Comparison of ENCODE assay signal across 8 cellular contexts in the genomic region with DNA sequence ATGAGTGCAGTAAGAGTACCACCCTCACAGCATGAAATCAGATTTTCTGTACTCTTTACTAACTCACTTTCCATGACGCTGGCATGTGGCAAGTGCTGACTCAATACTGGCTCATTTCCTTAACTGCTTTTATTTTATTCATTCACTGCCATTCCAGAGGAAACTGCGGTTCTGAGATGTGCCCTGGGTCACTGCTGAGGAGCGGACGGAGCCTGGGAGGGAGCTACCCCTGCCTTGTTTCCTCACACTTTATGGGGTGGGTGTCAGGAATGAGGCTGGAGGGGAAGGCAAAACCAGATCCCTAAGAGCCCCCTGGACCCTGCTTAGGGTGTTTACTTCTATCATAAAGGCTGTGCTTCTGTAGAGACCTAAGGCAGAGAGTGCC. TPM values are rescaled to one million over a fixed set of nuclear protein-coding genes. Genes with fewer than 3 reads are reported as not detected.
DNase-seq lines count a peak whose midpoint lies in the region; ATAC-seq, FAIRE-seq and TF ChIP-seq lines count a peak whose summit lies in the region.

No MANE protein-coding gene starts in this region.

- TF ChIP-seq EP300 in A549 (IDR thresholded peaks at IDR 0.05) = no peak

- H3K27ac ChIP-seq in A549 = peak overlapping the region; percentile 78 to 85

- H3K27me3 Mint-ChIP-seq in activated T-helper 2 cell treated with anti-CD3 and anti-CD28 coated beads, Interferon-gamma antibody, Interleukin-2, Interleukin-4, amounts not matched to agents 10 μg/mL and 5 μg/mL and 100 μg/mL, durations not matched to agents 14 hours and 24 hours and 36 hours (ENCODE audit: low read depth) = no peaks in the 10 kb centered on the region

- H3K4me3 ChIP-seq in A549 = 0 out of 3 replicates have a peak overlapping the region, but pooled peaks have one; percentile 14

- FAIRE-seq in A549 (lab: Jason Lieb, UNC) = no peak
- FAIRE-seq in HTR-8/SVneo (lab: Jason Lieb, UNC) = peak; percentile 84

- DNase-seq in A549 (ENCODE audit: low read depth in 1 of 2, low spot score in 1 of 2) (peak; percentile 17 to 58), HTR-8/SVneo (ENCODE audit: insufficient read length, low spot score) (peak; percentile 59), kidney tubule cell (ENCODE audit: low spot score) (peak; percentile 97), ureter (ENCODE audit: low spot score) (no peak), Ammon's horn (ENCODE audit: low spot score) (no peak), DMS153 treated with DMSO at 0.1 percent for 48 hours (lab: John Stamatoyannopoulos, UW; ENCODE audit: unreplicated experiment) (no peak)
- DNase-seq in activated T-helper 2 cell treated with anti-CD3 and anti-CD28 coated beads, Interferon-gamma antibody, Interleukin-2, Interleukin-4, amounts not matched to agents 10 μg/mL and 5 μg/mL and 100 μg/mL, durations not matched to agents 14 hours and 24 hours and 36 hours (ENCODE audit: low spot score) = no peak

- H3K4me2 ChIP-seq in A549 = peak overlapping the region; percentile 85

- H3K9me3 ChIP-seq in A549 = no peaks in the 10 kb centered on the region

- intact Hi-C loops in activated T-helper 2 cell treated with anti-CD3 and anti-CD28 coated beads, Interferon-gamma antibody, Interleukin-2, Interleukin-4, amounts not matched to agents 10 μg/mL and 5 μg/mL and 100 μg/mL, durations not matched to agents 14 hours and 24 hours and 36 hours (cut with micrococcal nuclease) = loop anchor here (1.0 to 2.0 kb wide), 6 partner anchors 14 to 215 kb away; a partner anchor contains a TSS

- no peak for TF ChIP-seq CTCF in A549 (IDR thresholded peaks at IDR 0.05)

- H3K9me3 Mint-ChIP-seq in activated T-helper 2 cell treated with anti-CD3 and anti-CD28 coated beads, Interferon-gamma antibody, Interleukin-2, Interleukin-4, amounts not matched to agents 10 μg/mL and 5 μg/mL and 100 μg/mL, durations not matched to agents 14 hours and 24 hours and 36 hours = no peaks in the 10 kb centered on the region

- CTCF ChIA-PET in A549 (lab: Yijun Ruan, JAX) = interaction anchor here (1.0 to 3.5 kb wide), 6 partner anchors 14 to 109 kb away, joined by 3 to 17 read pairs (median 5); no protein-coding TSS in a partner anchor

- POLR2A ChIA-PET in A549 (lab: Yijun Ruan, JAX) = interaction anchor here (1.3 to 2.0 kb wide), 3 partner anchors 15 to 103 kb away, joined by 4 to 8 read pairs (median 8); a partner anchor contains a TSS

- peak; percentile 73 to 79 for ATAC-seq in A549
- no peak for ATAC-seq in GM21423 (IDR thresholded peaks at IDR 0.05; ENCODE audit: unreplicated experiment)

- peak overlapping the region; percentile 50 for H3K4me3 Mint-ChIP-seq in activated T-helper 2 cell treated with anti-CD3 and anti-CD28 coated beads, Interferon-gamma antibody, Interleukin-2, Interleukin-4, amounts not matched to agents 10 μg/mL and 5 μg/mL and 100 μg/mL, durations not matched to agents 14 hours and 24 hours and 36 hours (ENCODE audit: low read depth)

- WGBS in A549 (ENCODE audit: missing lambda C conversion rate) = 10% methylated on average over 4 of the region's 4 CpGs

- peaks cover 18% of the 10 kb centered on the region for H3K36me3 Mint-ChIP-seq in activated T-helper 2 cell treated with anti-CD3 and anti-CD28 coated beads, Interferon-gamma antibody, Interleukin-2, Interleukin-4, amounts not matched to agents 10 μg/mL and 5 μg/mL and 100 μg/mL, durations not matched to agents 14 hours and 24 hours and 36 hours (ENCODE audit: low read depth)

- no peak for TF ChIP-seq RAD21 in A549 (conservative IDR thresholded peaks at IDR 0.05 in 1 of 2, IDR thresholded peaks at IDR 0.05 in 1 of 2)

- H3K27ac Mint-ChIP-seq in activated T-helper 2 cell treated with anti-CD3 and anti-CD28 coated beads, Interferon-gamma antibody, Interleukin-2, Interleukin-4, amounts not matched to agents 10 μg/mL and 5 μg/mL and 100 μg/mL, durations not matched to agents 14 hours and 24 hours and 36 hours = peak overlapping the region; percentile 93

- H3K4me1 Mint-ChIP-seq in activated T-helper 2 cell treated with anti-CD3 and anti-CD28 coated beads, Interferon-gamma antibody, Interleukin-2, Interleukin-4, amounts not matched to agents 10 μg/mL and 5 μg/mL and 100 μg/mL, durations not matched to agents 14 hours and 24 hours and 36 hours (ENCODE audit: low read depth) = peaks cover 69% of the 10 kb centered on the region

- H3K4me1 ChIP-seq in A549 = peaks cover 73% of the 10 kb centered on the region

- no peak for TF ChIP-seq POLR2A in A549 (IDR thresholded peaks at IDR 0.05; ENCODE audit: low read length)

TF ChIP-seq in A549, 52 proteins besides CTCF, POLR2A, EP300 and RAD21:
- TF ChIP-seq JUNB (IDR thresholded peaks at IDR 0.05) = peak; percentile 24; the same call in 1 of the 2 replicates
- TF ChIP-seq MAFK (IDR thresholded peaks at IDR 0.05; ENCODE audit: partially characterized antibody) = peak; percentile 22
- no peak for TF ChIP-seq FOSL2 (IDR thresholded peaks at IDR 0.05)
- TF ChIP-seq FOSL2 (CRISPR knock-in tag; IDR thresholded peaks at IDR 0.05) = peak; percentile 56
- no peak for TF ChIP-seq CHD2 (IDR thresholded peaks at IDR 0.05; ENCODE audit: low read length, partially characterized antibody)

RNA-seq across cellular contexts. Expression of a gene that starts 14.4 kb away (rescaled TPM):
- 54.8 and 61.0 TPM in 2 replicates for polyA plus RNA-seq in A549 (2011; rRNA removed)
- polyA plus RNA-seq in A549 (2012; cell fraction: cytosol; rRNA removed) = 19.3 and 27.1 TPM in 2 replicates
- polyA plus RNA-seq in A549 (2012; cell fraction: nucleus; rRNA removed) = 18.2 and 40.2 TPM in 2 replicates
- 16.8 to 20.8 TPM (median 18.9 TPM) in 3 replicates for polyA plus RNA-seq in A549 (2017; fragmentation: RNase III; extraction: RNeasy Plus Mini Kit Qiagen cat#74134 plus additional on column Dnase treatment)
- polyA minus RNA-seq in A549 (2011; rRNA and poly(A)+ RNA removed) = 34.8 and 36.1 TPM in 2 replicates
- 15.4 and 16.4 TPM in 2 replicates for total RNA-seq in activated T-helper 2 cell treated with anti-CD3 and anti-CD28 coated beads, Interferon-gamma antibody, Interleukin-2, Interleukin-4, amounts not matched to agents 10 μg/mL and 5 μg/mL and 100 μg/mL, durations not matched to agents 14 hours and 24 hours and 36 hours
- 22.8 TPM for total RNA-seq in ureter

Comparison
In these comparisons a context has a peak if more than half of its experiments do, and no peak if none do; other contexts are left out.
1. DNase-seq: peak in A549 (2 of 2), HTR-8/SVneo (single experiment) and kidney tubule cell (single experiment); none in activated T-helper 2 cell treated with anti-CD3 and anti-CD28 coated beads, Interferon-gamma antibody, Interleukin-2, Interleukin-4, amounts not matched to agents 10 μg/mL and 5 μg/mL and 100 μg/mL, durations not matched to agents 14 hours and 24 hours and 36 hours (single experiment), ureter (single experiment), Ammon's horn (single experiment) and DMS153 treated with DMSO at 0.1 percent for 48 hours (single experiment).